ENCODE assay signal across 8 cellular contexts in genomic region chr15:52019394-52020252, GRCh38. TPM values are rescaled to one million over a fixed set of nuclear protein-coding genes. Genes with fewer than 3 reads are reported as not detected.
DNase-seq lines count a peak whose midpoint lies in the region; ATAC-seq and TF ChIP-seq lines count a peak whose summit lies in the region.

No MANE protein-coding gene starts in this region.

- peaks cover 10% of the 10 kb centered on the region for H3K36me3 Mint-ChIP-seq in activated CD8-positive, alpha-beta T cell treated with anti-CD3 and anti-CD28 coated beads for 36 hours (ENCODE audit: low read depth)
- no peaks in the 10 kb centered on the region for H3K36me3 Mint-ChIP-seq in memory B cell

- no peak; the same call in 1 of the 2 replicates for TF ChIP-seq CTCF in 22Rv1 (IDR thresholded peaks at IDR 0.05)
- TF ChIP-seq CTCF in activated CD8-positive, alpha-beta T cell treated with anti-CD3 and anti-CD28 coated beads for 36 hours (IDR thresholded peaks at IDR 0.05), result no peak

- intact Hi-C loops in activated CD8-positive, alpha-beta T cell treated with anti-CD3 and anti-CD28 coated beads for 36 hours (cut with micrococcal nuclease), result loop anchor here (5.0 kb wide), 1 partner anchor 37 kb away; no protein-coding TSS in a partner anchor

- DNase-seq in NCI-H446 (lab: John Stamatoyannopoulos, UW) (peak; percentile 71 to 78), memory B cell (ENCODE audit: low spot score in 2 of 2) (peak; percentile 51 to 69)
- peak; percentile 80 for DNase-seq in activated CD8-positive, alpha-beta T cell treated with anti-CD3 and anti-CD28 coated beads for 36 hours
- peak; percentile 48 for DNase-seq in effector CD4-positive, alpha-beta T cell
- peak; percentile 43 to 50 (median 49) for DNase-seq in stimulated activated CD4-positive, alpha-beta T cell treated with anti-CD3 and anti-CD28 coated beads, TNF-alpha, amount 100 ng/mL, for 48 hours (ENCODE audit: low read depth in 3 of 3)

- CTCF ChIA-PET in activated CD8-positive, alpha-beta T cell treated with anti-CD3 and anti-CD28 coated beads for 36 hours (lab: Charles Lee), result interaction anchor here (0.8 to 1.3 kb wide), 5 partner anchors 14 to 139 kb away, joined by 3 to 7 read pairs (median 3); partner anchors contain the start of gene LEO1

- no peaks in the 10 kb centered on the region for H3K27me3 Mint-ChIP-seq in activated CD8-positive, alpha-beta T cell treated with anti-CD3 and anti-CD28 coated beads for 36 hours
- H3K27me3 Mint-ChIP-seq in memory B cell, result no peaks in the 10 kb centered on the region

- ATAC-seq in GM18498 (IDR thresholded peaks at IDR 0.05; ENCODE audit: unreplicated experiment), result peak; percentile 61
- ATAC-seq in HG02885 (IDR thresholded peaks at IDR 0.05; ENCODE audit: poor library complexity, unreplicated experiment), result peak; percentile 58
- peak; percentile 57 for ATAC-seq in activated CD8-positive, alpha-beta T cell treated with anti-CD3 and anti-CD28 coated beads for 36 hours
- ATAC-seq in memory B cell (ENCODE audit: low read depth), result peak; percentile 54

- H3K27ac Mint-ChIP-seq in activated CD8-positive, alpha-beta T cell treated with anti-CD3 and anti-CD28 coated beads for 36 hours, result peak overlapping the region; percentile 97
- H3K27ac Mint-ChIP-seq in memory B cell, result peak overlapping the region; percentile 97

- H3K27ac ChIP-seq in 22Rv1, result peak overlapping the region; percentile 98

- peak overlapping the region; percentile 90 for H3K4me3 Mint-ChIP-seq in activated CD8-positive, alpha-beta T cell treated with anti-CD3 and anti-CD28 coated beads for 36 hours
- peak overlapping the region; percentile 98 for H3K4me3 Mint-ChIP-seq in memory B cell

- POLR2A ChIA-PET in activated CD8-positive, alpha-beta T cell treated with anti-CD3 and anti-CD28 coated beads for 36 hours (lab: Charles Lee), result interaction anchor here (0.6 to 4.0 kb wide), 10 partner anchors 10 to 91 kb away, joined by 3 to 30 read pairs (median 5); partner anchors contain the start of gene LEO1

- H3K9me3 Mint-ChIP-seq in activated CD8-positive, alpha-beta T cell treated with anti-CD3 and anti-CD28 coated beads for 36 hours, result no peaks in the 10 kb centered on the region
- no peaks in the 10 kb centered on the region for H3K9me3 Mint-ChIP-seq in memory B cell

- peaks cover 32% of the 10 kb centered on the region for H3K4me1 Mint-ChIP-seq in activated CD8-positive, alpha-beta T cell treated with anti-CD3 and anti-CD28 coated beads for 36 hours (ENCODE audit: low read depth)
- H3K4me1 Mint-ChIP-seq in memory B cell, result peaks cover 29% of the 10 kb centered on the region

RNA-seq across cellular contexts. Expression of gene MAPK6, which starts 0.6 kb away (rescaled TPM):
- 10 to 100 TPM; 40.5 to 42.2 TPM for total RNA-seq in activated CD8-positive, alpha-beta T cell treated with anti-CD3 and anti-CD28 coated beads for 36 hours

RNA-seq across cellular contexts. Expression of gene LEO1, which starts 48.0 kb away (rescaled TPM):
- total RNA-seq in activated CD8-positive, alpha-beta T cell treated with anti-CD3 and anti-CD28 coated beads for 36 hours, result 10 to 100 TPM; 28.9 to 31.1 TPM

Comparison
In these comparisons a context has a peak if more than half of its experiments do, and no peak if none do; other contexts are left out.
1. Peak in every context shown above with its lines: DNase-seq, ATAC-seq and H3K27ac ChIP-seq.